ENCODE assay signal across 1 cellular context in the genomic region with DNA sequence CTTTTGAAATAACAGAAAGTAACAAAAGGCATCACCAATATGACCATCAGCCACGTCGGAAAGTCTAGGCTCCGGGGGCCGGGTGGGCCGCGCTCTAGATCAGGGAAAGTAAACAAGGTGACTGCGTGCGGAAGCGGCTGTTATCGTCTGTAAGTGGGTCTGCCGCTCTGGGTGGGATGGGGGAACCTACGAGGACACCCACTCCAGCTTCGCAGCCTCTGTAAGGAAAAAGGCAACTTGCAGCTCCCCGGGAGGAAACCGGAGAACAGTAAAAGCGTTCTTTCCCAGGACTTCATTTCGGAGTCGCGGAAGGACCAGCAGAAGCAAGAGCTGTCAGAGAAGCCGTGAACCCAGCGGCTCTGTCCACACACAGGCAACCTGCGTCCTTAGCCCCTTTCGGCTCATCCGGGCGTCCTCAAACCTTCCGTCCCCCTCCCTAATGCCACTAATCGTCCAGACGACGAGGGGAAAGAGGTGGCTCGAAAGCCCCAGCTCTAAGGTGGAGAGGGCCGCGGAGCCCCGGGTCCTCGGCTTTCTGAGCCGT.
TF ChIP-seq lines count a peak whose summit lies in the region.

No MANE protein-coding gene starts in this region.

TF ChIP-seq in HepG2, 621 proteins besides CTCF, POLR2A, EP300 and RAD21 (continued from another document):
- TF ChIP-seq, protein P1, sequence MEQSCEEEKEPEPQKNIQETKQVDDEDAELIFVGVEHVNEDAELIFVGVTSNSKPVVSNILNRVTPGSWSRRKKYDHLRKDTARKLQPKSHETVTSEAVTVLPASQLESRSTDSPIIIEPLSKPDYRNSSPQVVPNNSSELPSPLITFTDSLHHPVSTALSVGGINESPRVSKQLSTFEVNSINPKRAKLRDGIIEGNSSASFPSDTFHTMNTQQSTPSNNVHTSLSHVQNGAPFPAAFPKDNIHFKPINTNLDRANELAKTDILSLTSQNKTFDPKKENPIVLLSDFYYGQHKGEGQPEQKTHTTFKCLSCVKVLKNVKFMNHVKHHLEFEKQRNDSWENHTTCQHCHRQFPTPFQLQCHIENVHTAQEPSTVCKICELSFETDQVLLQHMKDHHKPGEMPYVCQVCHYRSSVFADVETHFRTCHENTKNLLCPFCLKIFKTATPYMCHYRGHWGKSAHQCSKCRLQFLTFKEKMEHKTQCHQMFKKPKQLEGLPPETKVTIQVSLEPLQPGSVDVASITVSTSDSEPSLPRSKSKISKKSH (CRISPR knock-in tag; IDR thresholded peaks at IDR 0.05; ENCODE audit: borderline replicate concordance): no peak
- TF ChIP-seq NCOA1 (CRISPR knock-in tag; IDR thresholded peaks at IDR 0.05): no peak
- 0 out of 2 replicates have a peak, but pooled peaks have one; percentile 12 for TF ChIP-seq ZBTB20 (CRISPR knock-in tag; IDR thresholded peaks at IDR 0.05; ENCODE audit: borderline replicate concordance, low read depth)
- no peak for TF ChIP-seq PREB (CRISPR knock-in tag; IDR thresholded peaks at IDR 0.05)
- TF ChIP-seq NPAS2 (CRISPR knock-in tag; IDR thresholded peaks at IDR 0.05; ENCODE audit: borderline replicate concordance): no peak
- peak; percentile 67; the same call in 1 of the 2 replicates for TF ChIP-seq ZNF430 (CRISPR knock-in tag; IDR thresholded peaks at IDR 0.05)
- no peak for TF ChIP-seq EZH2 (conservative IDR thresholded peaks at IDR 0.05; ENCODE audit: low read depth, low read length)
- TF ChIP-seq ZIK1 (CRISPR knock-in tag; IDR thresholded peaks at IDR 0.05; ENCODE audit: borderline replicate concordance, low read depth): no peak
- TF ChIP-seq PHF21A (CRISPR knock-in tag; IDR thresholded peaks at IDR 0.05): no peak
- TF ChIP-seq ATF1 (CRISPR knock-in tag; IDR thresholded peaks at IDR 0.05): no peak
- TF ChIP-seq TARDBP (CRISPR knock-in tag; IDR thresholded peaks at IDR 0.05): no peak
- no peak for TF ChIP-seq ZNF644 (CRISPR knock-in tag; IDR thresholded peaks at IDR 0.05; ENCODE audit: low read depth)
- TF ChIP-seq TEAD2 (CRISPR knock-in tag; IDR thresholded peaks at IDR 0.05): no peak
- no peak for TF ChIP-seq NFRKB (IDR thresholded peaks at IDR 0.05)
- no peak for TF ChIP-seq NR2F6 (IDR thresholded peaks at IDR 0.05)
- TF ChIP-seq NR2F6 (CRISPR knock-in tag; IDR thresholded peaks at IDR 0.05): no peak
- no peak for TF ChIP-seq ZNF878 (CRISPR knock-in tag; IDR thresholded peaks at IDR 0.05)
- TF ChIP-seq ZSCAN20 (CRISPR knock-in tag; IDR thresholded peaks at IDR 0.05; ENCODE audit: borderline replicate concordance): 0 out of 2 replicates have a peak, but pooled peaks have one; percentile 39
- TF ChIP-seq TGIF2 (CRISPR knock-in tag; IDR thresholded peaks at IDR 0.05): 0 out of 2 replicates have a peak, but pooled peaks have one; percentile 31
- TF ChIP-seq ZBTB42 (CRISPR knock-in tag; IDR thresholded peaks at IDR 0.05): 0 out of 2 replicates have a peak, but pooled peaks have one; percentile 14
- no peak for TF ChIP-seq SMC3 (IDR thresholded peaks at IDR 0.05; ENCODE audit: low read length)
- TF ChIP-seq, protein P2, sequence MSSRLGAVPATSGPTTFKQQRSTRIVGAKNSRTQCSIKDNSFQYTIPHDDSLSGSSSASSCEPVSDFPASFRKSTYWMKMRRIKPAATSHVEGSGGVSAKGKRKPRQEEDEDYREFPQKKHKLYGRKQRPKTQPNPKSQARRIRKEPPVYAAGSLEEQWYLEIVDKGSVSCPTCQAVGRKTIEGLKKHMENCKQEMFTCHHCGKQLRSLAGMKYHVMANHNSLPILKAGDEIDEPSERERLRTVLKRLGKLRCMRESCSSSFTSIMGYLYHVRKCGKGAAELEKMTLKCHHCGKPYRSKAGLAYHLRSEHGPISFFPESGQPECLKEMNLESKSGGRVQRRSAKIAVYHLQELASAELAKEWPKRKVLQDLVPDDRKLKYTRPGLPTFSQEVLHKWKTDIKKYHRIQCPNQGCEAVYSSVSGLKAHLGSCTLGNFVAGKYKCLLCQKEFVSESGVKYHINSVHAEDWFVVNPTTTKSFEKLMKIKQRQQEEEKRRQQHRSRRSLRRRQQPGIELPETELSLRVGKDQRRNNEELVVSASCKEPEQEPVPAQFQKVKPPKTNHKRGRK (CRISPR knock-in tag; IDR thresholded peaks at IDR 0.05): no peak
- TF ChIP-seq, protein P3, sequence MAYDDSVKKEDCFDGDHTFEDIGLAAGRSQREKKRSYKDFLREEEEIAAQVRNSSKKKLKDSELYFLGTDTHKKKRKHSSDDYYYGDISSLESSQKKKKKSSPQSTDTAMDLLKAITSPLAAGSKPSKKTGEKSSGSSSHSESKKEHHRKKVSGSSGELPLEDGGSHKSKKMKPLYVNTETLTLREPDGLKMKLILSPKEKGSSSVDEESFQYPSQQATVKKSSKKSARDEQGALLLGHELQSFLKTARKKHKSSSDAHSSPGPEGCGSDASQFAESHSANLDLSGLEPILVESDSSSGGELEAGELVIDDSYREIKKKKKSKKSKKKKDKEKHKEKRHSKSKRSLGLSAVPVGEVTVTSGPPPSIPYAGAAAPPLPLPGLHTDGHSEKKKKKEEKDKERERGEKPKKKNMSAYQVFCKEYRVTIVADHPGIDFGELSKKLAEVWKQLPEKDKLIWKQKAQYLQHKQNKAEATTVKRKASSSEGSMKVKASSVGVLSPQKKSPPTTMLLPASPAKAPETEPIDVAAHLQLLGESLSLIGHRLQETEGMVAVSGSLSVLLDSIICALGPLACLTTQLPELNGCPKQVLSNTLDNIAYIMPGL (CRISPR knock-in tag; IDR thresholded peaks at IDR 0.05; ENCODE audit: borderline replicate concordance in 1 of 2, low read depth in 1 of 2): peak in 1 of 2 experiments; percentile 63; a peak in 2 of 4 replicates
- TF ChIP-seq ZNF282 (IDR thresholded peaks at IDR 0.05; ENCODE audit: partially characterized antibody): no peak
- TF ChIP-seq RXRA (CRISPR knock-in tag; IDR thresholded peaks at IDR 0.05): 0 out of 2 replicates have a peak, but pooled peaks have one; percentile 15
- no peak for TF ChIP-seq CAMTA2 (CRISPR knock-in tag; IDR thresholded peaks at IDR 0.05; ENCODE audit: borderline replicate concordance)
- TF ChIP-seq GTF3A (CRISPR knock-in tag; conservative IDR thresholded peaks at IDR 0.05): no peak
